In the genomic region with DNA sequence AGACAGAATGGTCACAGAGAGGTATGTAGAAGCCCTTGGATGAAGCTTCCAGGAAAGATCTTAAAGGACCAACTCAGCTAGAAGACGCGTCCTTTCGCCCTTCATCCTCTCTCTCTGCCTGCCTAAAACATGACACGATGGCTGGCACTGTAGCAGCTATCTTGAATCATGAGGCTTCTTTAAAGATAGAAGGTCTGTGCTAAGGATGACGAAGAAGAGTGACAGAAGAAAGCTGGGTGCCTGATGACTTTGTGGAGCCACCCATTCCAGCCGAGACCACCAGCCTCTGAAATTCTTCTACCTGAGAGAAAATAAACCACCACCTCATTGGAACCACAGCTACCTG, we compare ENCODE assay signal across 28 cellular contexts. TPM values are rescaled to one million over a fixed set of nuclear protein-coding genes. Genes with fewer than 3 reads are reported as not detected.
DNase-seq lines count a peak whose midpoint lies in the region; ATAC-seq, FAIRE-seq and TF ChIP-seq lines count a peak whose summit lies in the region.
"Had no signal": no experiment of that assay in that cellular context is flagged by ENCODE, and none has a peak within 500 bp of the region (broad histone marks: within the 10 kb centered on the region; RNA-seq: fewer than 3 reads in every experiment).

No MANE protein-coding gene starts in this region.

- H3K27me3 ChIP-seq in breast epithelium (no peaks in the 10 kb centered on the region), pancreas (no peaks in the 10 kb centered on the region)

- POLR2A ChIA-PET in MCF 10A (lab: Yijun Ruan, JAX) = interaction anchor here (1.2 to 1.3 kb wide), 2 partner anchors 15 to 75 kb away, joined by 3 to 4 read pairs; no protein-coding TSS in a partner anchor

- no peak overlapping the region for H3K4me3 ChIP-seq in breast epithelium
- no peak overlapping the region for H3K4me3 ChIP-seq in pancreas
- H3K4me3 ChIP-seq: BLaER1, HAP-1, PC-9, SJCRH30 had no signal

- H3K4me1 ChIP-seq in breast epithelium (peaks cover 0 to 15% of the 10 kb centered on the region in 2 donors), pancreas (no peaks in the 10 kb centered on the region)
- H3K4me1 ChIP-seq: HAP-1 had no signal

- H3K36me3 ChIP-seq in breast epithelium (no peaks in the 10 kb centered on the region), pancreas (no peaks in the 10 kb centered on the region)
- H3K36me3 ChIP-seq: HAP-1, SJCRH30 had no signal

- no peak for FAIRE-seq in pancreas (lab: Jason Lieb, UNC)
- FAIRE-seq: GM12892, HTR-8/SVneo had no signal

- H3K27ac Mint-ChIP-seq in MCF 10A (ENCODE audit: low read depth, unreplicated experiment) (no peak overlapping the region), T-helper 17 cell (peak overlapping the region; percentile 79), mesothelial cell of epicardium (peak overlapping the region; percentile 67), endothelial cell (ENCODE audit: unreplicated experiment) (no peak overlapping the region)
- H3K27ac Mint-ChIP-seq: CD4-positive, CD25-positive, alpha-beta regulatory T cell had no signal

- no peak for TF ChIP-seq POLR2A in breast epithelium (IDR thresholded peaks at IDR 0.05)

- no peak for ATAC-seq in T-helper 17 cell
- ATAC-seq in pancreas = no peak
- ATAC-seq: Right ventricle myocardium inferior, SK-N-SH treated with all-trans-retinoic acid at 6 μM for 48 hours had no signal

- H3K27ac ChIP-seq in breast epithelium (peak overlapping the region; percentile 60 to 61), pancreas (no peak overlapping the region)
- H3K27ac ChIP-seq: BLaER1, PC-9, SJCRH30 had no signal

- no TSS peak for BruUV-seq in MCF 10A (replicated peaks; lab: Mats Ljungman, UMichigan)

- CTCF ChIA-PET in MCF 10A (lab: Yijun Ruan, JAX) = interaction anchor here (1.0 to 2.7 kb wide), 3 partner anchors 10 to 64 kb away, joined by 3 to 18 read pairs (median 4); no protein-coding TSS in a partner anchor

- H3K9me3 ChIP-seq in breast epithelium (no peaks in the 10 kb centered on the region), T-helper 17 cell (ENCODE audit: control insufficient read depth, low read length, poor library complexity, severe bottlenecking) (no peaks in the 10 kb centered on the region), pancreas (no peaks in the 10 kb centered on the region)
- H3K9me3 ChIP-seq: BLaER1, HAP-1, SJCRH30 had no signal

- H3K4me3 Mint-ChIP-seq in MCF 10A (ENCODE audit: unreplicated experiment) = no peak overlapping the region
- no peak overlapping the region for H3K4me3 Mint-ChIP-seq in T-helper 17 cell
- H3K4me3 Mint-ChIP-seq in mesothelial cell of epicardium = no peak overlapping the region
- H3K4me3 Mint-ChIP-seq in endothelial cell (ENCODE audit: unreplicated experiment) = no peak overlapping the region

- intact Hi-C loops in breast epithelium (cut with DNase I; ENCODE audit: low total_unique reads) = no loop called here
- intact Hi-C loops in MCF 10A (cut with micrococcal nuclease) = no loop called here
- intact Hi-C loops in pancreas (cut with DNase I) = no loop called here

- H3K9me3 Mint-ChIP-seq in MCF 10A (ENCODE audit: unreplicated experiment) (no peaks in the 10 kb centered on the region), mesothelial cell of epicardium (no peaks in the 10 kb centered on the region), endothelial cell (ENCODE audit: unreplicated experiment) (no peaks in the 10 kb centered on the region)
- H3K9me3 Mint-ChIP-seq: CD4-positive, CD25-positive, alpha-beta regulatory T cell had no signal

- H3K36me3 Mint-ChIP-seq in MCF 10A (ENCODE audit: insufficient read depth, unreplicated experiment) (peaks cover 12% of the 10 kb centered on the region), T-helper 17 cell (ENCODE audit: low read depth) (no peaks in the 10 kb centered on the region), mesothelial cell of epicardium (peaks cover 33% of the 10 kb centered on the region), endothelial cell (ENCODE audit: low read depth, unreplicated experiment) (peaks cover 24% of the 10 kb centered on the region)

- no peak for DNase-seq in breast epithelium (ENCODE audit: low spot score in 2 of 2)
- DNase-seq in MCF 10A (ENCODE audit: unreplicated experiment) = no peak
- DNase-seq in T-helper 17 cell = no peak
- DNase-seq in mesothelial cell of epicardium (ENCODE audit: low spot score in 2 of 2, unreplicated experiment in 2 of 2) = no peak
- DNase-seq in stimulated activated CD4-positive, alpha-beta T cell treated with anti-CD3 and anti-CD28 coated beads, Interleukin-2, amount 100 ng/mL, for 48 hours = no peak
- no peak for DNase-seq in GM03348 (ENCODE audit: low spot score)
- no peak for DNase-seq in endothelial cell (ENCODE audit: low spot score)
- DNase-seq in pancreas = no peak
- DNase-seq: CD4-positive, CD25-positive, alpha-beta regulatory T cell; COR-L47; DMS79; EL; GDM1; GOT3; KG1; MM.1S; NCI-H446 treated with DMSO at 0.1 percent for 48 hours; NCI-H526; PC-9; SJCRH30 had no signal

- peaks cover 6% of the 10 kb centered on the region for H3K27me3 Mint-ChIP-seq in MCF 10A (ENCODE audit: insufficient read depth, unreplicated experiment)
- no peaks in the 10 kb centered on the region for H3K27me3 Mint-ChIP-seq in T-helper 17 cell
- no peaks in the 10 kb centered on the region for H3K27me3 Mint-ChIP-seq in mesothelial cell of epicardium (ENCODE audit: low read depth)
- H3K27me3 Mint-ChIP-seq in endothelial cell (ENCODE audit: unreplicated experiment) = peaks cover 18% of the 10 kb centered on the region

- no peaks in the 10 kb centered on the region for H3K4me1 Mint-ChIP-seq in MCF 10A (ENCODE audit: insufficient read depth, unreplicated experiment)
- H3K4me1 Mint-ChIP-seq in T-helper 17 cell = peaks cover 14% of the 10 kb centered on the region
- peaks cover 12% of the 10 kb centered on the region for H3K4me1 Mint-ChIP-seq in mesothelial cell of epicardium
- peaks cover 9% of the 10 kb centered on the region for H3K4me1 Mint-ChIP-seq in endothelial cell (ENCODE audit: unreplicated experiment)

- 79 to 91% methylated on average over 6 of the region's 6 CpGs for WGBS in pancreas, 2 donors

- TF ChIP-seq CTCF in breast epithelium (IDR thresholded peaks at IDR 0.05) = no peak
- TF ChIP-seq CTCF in MCF 10A (IDR thresholded peaks at IDR 0.05; ENCODE audit: unreplicated experiment) = no peak
- no peak for TF ChIP-seq CTCF in mesothelial cell of epicardium (IDR thresholded peaks at IDR 0.05; ENCODE audit: unreplicated experiment)
- no peak for TF ChIP-seq CTCF in endothelial cell (IDR thresholded peaks at IDR 0.05; ENCODE audit: unreplicated experiment)
- no peak for TF ChIP-seq CTCF in pancreas (IDR thresholded peaks at IDR 0.05)

RNA-seq across cellular contexts. Expression of gene WDR86, which starts 25.5 kb away (rescaled TPM):
- total RNA-seq in breast epithelium = 10 to 100 TPM; 15.5 to 61.5 (median 57.0) TPM
- total RNA-seq in MCF 10A (2022) = not detected in 2 replicates
- total RNA-seq in T-helper 17 cell = 10 to 100 TPM in 1 of 2 donors, 1 to 10 TPM in 1; 9.7 to 24.4 TPM
- 259 to 274 TPM (median 266 TPM) in 3 replicates for total RNA-seq in mesothelial cell of epicardium
- total RNA-seq in endothelial cell (ENCODE audit: unreplicated experiment) = 57.0 TPM
- total RNA-seq in pancreas = 1 to 10 TPM in 3 of 6 donors, under 1 TPM in 3; 0.28 to 1.7 (median 0.90) TPM
- 1 to 10 TPM in 1 of 2 donors, under 1 TPM in 1; 0.99 to 1.7 TPM for polyA plus RNA-seq in pancreas
- total RNA-seq: A172, RPMI7951 had no signal

RNA-seq across cellular contexts. Expression of gene NUB1, which starts 42.7 kb away (rescaled TPM):
- total RNA-seq in breast epithelium (10 to 100 TPM; 61.9 to 71.7 (median 62.7) TPM), MCF 10A (2022) (53.3 and 59.6 TPM in 2 replicates), T-helper 17 cell (10 to 100 TPM; 71.9 to 87.2 TPM), mesothelial cell of epicardium (47.7 to 52.4 TPM (median 52.3 TPM) in 3 replicates), endothelial cell (ENCODE audit: unreplicated experiment) (41.5 TPM), pancreas (10 to 100 TPM; 23.1 to 30.6 (median 24.0) TPM)
- 10 to 100 TPM; 19.5 to 23.6 TPM for polyA plus RNA-seq in pancreas

RNA-seq across cellular contexts. Expression of gene CRYGN, which starts 55.6 kb away (rescaled TPM):
- total RNA-seq in breast epithelium (1 to 10 TPM in 1 of 3 donors, under 1 TPM in 1, not detected in 1; 0.98 to 1.3 TPM), MCF 10A (2022) (not detected in 2 replicates), T-helper 17 cell (under 1 TPM in 1 of 2 donors, not detected in 1; 0.99 TPM), mesothelial cell of epicardium (9.4 to 12.2 TPM (median 10.5 TPM) in 3 replicates), endothelial cell (ENCODE audit: unreplicated experiment) (not detected), pancreas (under 1 TPM in 2 of 6 donors, not detected in 4; 0.09 to 0.18 TPM)
- under 1 TPM; 0.07 to 0.08 TPM for polyA plus RNA-seq in pancreas
- total RNA-seq: A172, Right ventricle myocardium inferior, RPMI7951, SJCRH30 had no signal

Comparison
In these comparisons a context has a peak if more than half of its experiments do, and no peak if none do; other contexts are left out.
1. H3K27ac ChIP-seq: peak in breast epithelium (2 of 2); none in pancreas (0 of 4).
2. H3K27ac Mint-ChIP-seq: peak in T-helper 17 cell (single experiment) and mesothelial cell of epicardium (single experiment); none in MCF 10A (single experiment) and endothelial cell (single experiment).